14 cellular contexts compared by ENCODE assay signal in genomic region chr19:15198006-15198356, GRCh38. TPM values are rescaled to one million over a fixed set of nuclear protein-coding genes. Genes with fewer than 3 reads are reported as not detected.
DNase-seq lines count a peak whose midpoint lies in the region; ATAC-seq and TF ChIP-seq lines count a peak whose summit lies in the region.
"Had no signal": no experiment of that assay in that cellular context is flagged by ENCODE, and none has a peak within 500 bp of the region (broad histone marks: within the 10 kb centered on the region; RNA-seq: fewer than 3 reads in every experiment).

No MANE protein-coding gene starts in this region.

- H3K9me3 ChIP-seq in aorta (ENCODE audit: control insufficient read depth, low read length): no peaks in the 10 kb centered on the region
- H3K9me3 ChIP-seq: HAP-1, neutrophil, SJSA1 had no signal

- H3K36me3 Mint-ChIP-seq in natural killer cell treated with Interleukin-12 subunit alpha and Interleukin-12 subunit beta and Interleukin-15 and Interleukin-18, amount 100 ng/mL, for 72 hours: no peaks in the 10 kb centered on the region
- H3K36me3 Mint-ChIP-seq in natural killer cell: no peaks in the 10 kb centered on the region
- peaks cover 0 to 3% (median 0%) of the 10 kb centered on the region in 3 donors for H3K36me3 Mint-ChIP-seq in naive thymus-derived CD8-positive, alpha-beta T cell

- peak; percentile 8 to 13 for ATAC-seq in natural killer cell treated with Interleukin-12 subunit alpha and Interleukin-12 subunit beta and Interleukin-15 and Interleukin-18, amount 100 ng/mL, for 72 hours
- ATAC-seq in natural killer cell (no peak), aorta (ENCODE audit: low FRiP score) (peak; percentile 45), GM19397 (IDR thresholded peaks at IDR 0.05; ENCODE audit: unreplicated experiment) (no peak), GM19463 (IDR thresholded peaks at IDR 0.05; ENCODE audit: unreplicated experiment) (no peak)
- no peak for ATAC-seq in naive thymus-derived CD8-positive, alpha-beta T cell
- ATAC-seq: foreskin keratinocyte had no signal

- peak overlapping the region; percentile 98 to 99 for H3K27ac ChIP-seq in coronary artery
- peak overlapping the region in 1 of 2 donors; percentile 13 for H3K27ac ChIP-seq in aorta (ENCODE audit: low read depth in 1 of 2, low read length in 2 of 2)
- H3K27ac ChIP-seq: foreskin keratinocyte, neutrophil, SJSA1 had no signal

- peaks cover 16 to 19% of the 10 kb centered on the region in 2 donors for H3K4me1 Mint-ChIP-seq in natural killer cell treated with Interleukin-12 subunit alpha and Interleukin-12 subunit beta and Interleukin-15 and Interleukin-18, amount 100 ng/mL, for 72 hours (ENCODE audit: low read depth in 2 of 2)
- peaks cover 10 to 11% of the 10 kb centered on the region in 2 donors for H3K4me1 Mint-ChIP-seq in natural killer cell
- H3K4me1 Mint-ChIP-seq in naive thymus-derived CD8-positive, alpha-beta T cell: peaks cover 16 to 41% (median 34%) of the 10 kb centered on the region in 4 donors

- intact Hi-C loops in natural killer cell (cut with micrococcal nuclease) (no loop called here), aorta (cut with DNase I) (loop anchor here in 1 of 2 donors (5.0 kb wide), 1 partner anchor 49 kb away; no protein-coding TSS in a partner anchor)

- H3K27ac Mint-ChIP-seq in natural killer cell treated with Interleukin-12 subunit alpha and Interleukin-12 subunit beta and Interleukin-15 and Interleukin-18, amount 100 ng/mL, for 72 hours: no peak overlapping the region
- no peak overlapping the region for H3K27ac Mint-ChIP-seq in natural killer cell
- H3K27ac Mint-ChIP-seq in naive thymus-derived CD8-positive, alpha-beta T cell: peak overlapping the region in 2 of 10 donors; percentile 15 to 40

- DNase-seq in natural killer cell treated with Interleukin-12 subunit alpha and Interleukin-12 subunit beta and Interleukin-15 and Interleukin-18, amount 100 ng/mL, for 72 hours (ENCODE audit: low spot score): no peak
- DNase-seq in natural killer cell (no peak), coronary artery (ENCODE audit: low spot score) (no peak), aorta (no peak), HCEC 1CT (no peak)
- DNase-seq in naive thymus-derived CD8-positive, alpha-beta T cell: no peak
- DNase-seq: dorsolateral prefrontal cortex, foreskin keratinocyte, NCI-H510A had no signal

- no peak overlapping the region for H3K4me3 Mint-ChIP-seq in natural killer cell treated with Interleukin-12 subunit alpha and Interleukin-12 subunit beta and Interleukin-15 and Interleukin-18, amount 100 ng/mL, for 72 hours
- no peak overlapping the region for H3K4me3 Mint-ChIP-seq in natural killer cell
- peak overlapping the region in 7 of 10 donors; percentile 0 to 52 (median 38) for H3K4me3 Mint-ChIP-seq in naive thymus-derived CD8-positive, alpha-beta T cell

- peaks cover 40 to 45% of the 10 kb centered on the region in 2 donors for H3K27me3 Mint-ChIP-seq in natural killer cell treated with Interleukin-12 subunit alpha and Interleukin-12 subunit beta and Interleukin-15 and Interleukin-18, amount 100 ng/mL, for 72 hours
- peaks cover 37 to 58% of the 10 kb centered on the region in 2 donors for H3K27me3 Mint-ChIP-seq in natural killer cell (ENCODE audit: low read depth in 2 of 2)
- peaks cover 40 to 75% (median 52%) of the 10 kb centered on the region in 5 donors for H3K27me3 Mint-ChIP-seq in naive thymus-derived CD8-positive, alpha-beta T cell

- WGBS in aorta, 2 donors: 8 to 12% methylated on average over 7 of the region's 7 CpGs

- no peaks in the 10 kb centered on the region for H3K9me3 Mint-ChIP-seq in natural killer cell treated with Interleukin-12 subunit alpha and Interleukin-12 subunit beta and Interleukin-15 and Interleukin-18, amount 100 ng/mL, for 72 hours
- H3K9me3 Mint-ChIP-seq in natural killer cell: no peaks in the 10 kb centered on the region
- H3K9me3 Mint-ChIP-seq in naive thymus-derived CD8-positive, alpha-beta T cell: no peaks in the 10 kb centered on the region

- peak overlapping the region; percentile 77 for H3K4me3 ChIP-seq in coronary artery
- H3K4me3 ChIP-seq in aorta (ENCODE audit: low read length in 2 of 2): no peak overlapping the region
- H3K4me3 ChIP-seq: HAP-1, SJSA1 had no signal

- no peak for TF ChIP-seq CTCF in natural killer cell (IDR thresholded peaks at IDR 0.05)
- no peak for TF ChIP-seq CTCF in coronary artery (IDR thresholded peaks at IDR 0.05)

- peaks cover 0 to 2% of the 10 kb centered on the region in 2 donors for H3K36me3 ChIP-seq in aorta (ENCODE audit: control insufficient read depth in 1 of 2, insufficient read depth in 2 of 2, low read length in 1 of 2)
- H3K36me3 ChIP-seq: neutrophil had no signal

- POLR2A ChIA-PET in naive thymus-derived CD8-positive, alpha-beta T cell (lab: Charles Lee): no interaction called here

- H3K4me1 ChIP-seq in aorta (ENCODE audit: control insufficient read depth in 1 of 2, insufficient read depth in 2 of 2, low read length in 2 of 2): peaks cover 0 to 5% of the 10 kb centered on the region in 2 donors
- H3K4me1 ChIP-seq: foreskin keratinocyte, HAP-1 had no signal

- H3K27me3 ChIP-seq in aorta (ENCODE audit: control insufficient read depth in 1 of 2, insufficient read depth in 2 of 2, low read length in 1 of 2): no peaks in the 10 kb centered on the region
- H3K27me3 ChIP-seq: SJSA1 had no signal

RNA-seq across cellular contexts. Expression of gene NOTCH3, which starts 2.8 kb away (rescaled TPM):
- not detected for total RNA-seq in natural killer cell treated with Interleukin-12 subunit alpha and Interleukin-12 subunit beta and Interleukin-15 and Interleukin-18, amount 100 ng/mL, for 72 hours
- total RNA-seq in natural killer cell (under 1 TPM in 2 of 3 donors, not detected in 1; 0.25 to 0.26 TPM), aorta (100 to 1,000 TPM; 376 to 423 TPM)
- under 1 TPM in 1 of 2 experiments, not detected in 1; 0.05 TPM for total RNA-seq in naive thymus-derived CD8-positive, alpha-beta T cell
- polyA plus RNA-seq in naive thymus-derived CD8-positive, alpha-beta T cell: not detected
- polyA plus RNA-seq in aorta: 100 to 1,000 TPM in 1 of 2 donors, 10 to 100 TPM in 1; 23.5 to 160 TPM

RNA-seq across cellular contexts. Expression of gene EPHX3, which starts 34.3 kb away (rescaled TPM):
- 1 to 10 TPM in 1 of 2 donors, under 1 TPM in 1; 0.81 to 1.0 TPM for total RNA-seq in natural killer cell treated with Interleukin-12 subunit alpha and Interleukin-12 subunit beta and Interleukin-15 and Interleukin-18, amount 100 ng/mL, for 72 hours
- total RNA-seq in natural killer cell (not detected), aorta (1 to 10 TPM in 1 of 2 donors, under 1 TPM in 1; 0.48 to 1.0 TPM)
- total RNA-seq in naive thymus-derived CD8-positive, alpha-beta T cell: under 1 TPM in 1 of 2 experiments, not detected in 1; 0.65 TPM
- not detected for polyA plus RNA-seq in naive thymus-derived CD8-positive, alpha-beta T cell
- polyA plus RNA-seq in aorta: 1 to 10 TPM in 1 of 2 donors, not detected in 1; 1.0 TPM
- total RNA-seq: foreskin keratinocyte had no signal

Comparison
In these comparisons a context has a peak if more than half of its experiments do, and no peak if none do; other contexts are left out.
1. ATAC-seq: peak in natural killer cell treated with Interleukin-12 subunit alpha and Interleukin-12 subunit beta and Interleukin-15 and Interleukin-18, amount 100 ng/mL, for 72 hours (2 of 2) and aorta (single experiment); none in natural killer cell (0 of 3), naive thymus-derived CD8-positive, alpha-beta T cell (0 of 2), GM19397 (single experiment) and GM19463 (single experiment).
2. H3K4me3 Mint-ChIP-seq: peak in naive thymus-derived CD8-positive, alpha-beta T cell (7 of 10); none in natural killer cell treated with Interleukin-12 subunit alpha and Interleukin-12 subunit beta and Interleukin-15 and Interleukin-18, amount 100 ng/mL, for 72 hours (single experiment) and natural killer cell (single experiment).
3. RNA of gene NOTCH3, which starts 2.8 kb away (total RNA-seq): 376 to 423 TPM in aorta; not detected in natural killer cell treated with Interleukin-12 subunit alpha and Interleukin-12 subunit beta and Interleukin-15 and Interleukin-18, amount 100 ng/mL, for 72 hours, 0.25 to 0.26 TPM in natural killer cell and 0.05 TPM in naive thymus-derived CD8-positive, alpha-beta T cell; every median in the first group is over 100 times any median in the second.